7 cellular contexts compared by ENCODE assay signal in genomic region chr5:14109041-14109747, GRCh38. TPM values are rescaled to one million over a fixed set of nuclear protein-coding genes. Genes with fewer than 3 reads are reported as not detected.
A peak's percentile ranks its signal among the peaks of the same experiment; 100 is the strongest.
DNase-seq lines count a peak whose midpoint lies in the region; ATAC-seq, FAIRE-seq and TF ChIP-seq lines count a peak whose summit lies in the region.

No MANE protein-coding gene starts in this region.

- no peak overlapping the region for H3K4me3 Mint-ChIP-seq in T-cell

- peaks cover 10% of the 10 kb centered on the region for H3K4me1 ChIP-seq in PC-9 (replicated peaks; ENCODE audit: insufficient read depth)
- H3K4me1 ChIP-seq in keratinocyte (ENCODE audit: control insufficient read depth, extremely low read depth, insufficient read depth, low read length): peaks cover 32% of the 10 kb centered on the region
- H3K4me1 ChIP-seq in kidney (ENCODE audit: control insufficient read depth in 1 of 2, insufficient read depth in 1 of 2, low read depth in 1 of 2, low read length in 2 of 2): peaks cover 0 to 3% of the 10 kb centered on the region in 2 donors

- POLR2A ChIA-PET in PC-9 (lab: Charles Lee; ENCODE audit: unreplicated experiment) (interaction anchor here (0.5 to 1.8 kb wide), 13 partner anchors 32 to 559 kb away, joined by 3 to 15 read pairs (median 4); no protein-coding TSS in a partner anchor), T-cell (lab: Charles Lee) (interaction anchor here (0.5 kb wide), 2 partner anchors 34 to 149 kb away, joined by 3 read pairs; partner anchors contain the start of gene TRIO (in 1 of the 2))

- H3K27me3 ChIP-seq in PC-9 (ENCODE audit: insufficient read depth, low read depth): no peaks in the 10 kb centered on the region
- H3K27me3 ChIP-seq in keratinocyte (ENCODE audit: control insufficient read depth, extremely low read depth, insufficient read depth, low read length): no peaks in the 10 kb centered on the region

- H3K9ac ChIP-seq in keratinocyte (ENCODE audit: control insufficient read depth, extremely low read depth, insufficient read depth, low read length) (peak overlapping the region; percentile 28), kidney (ENCODE audit: low read length in 2 of 2) (peak overlapping the region in 1 of 2 donors; percentile 48)

- H2AFZ ChIP-seq in PC-9: no peak overlapping the region
- peak overlapping the region; percentile 69 for H2AFZ ChIP-seq in keratinocyte (ENCODE audit: control insufficient read depth, low read length)

- H3K27ac Mint-ChIP-seq in T-cell: no peak overlapping the region

- no peak for TF ChIP-seq CTCF in PC-9 (conservative IDR thresholded peaks at IDR 0.05)
- TF ChIP-seq CTCF in keratinocyte (optimal IDR thresholded peaks at IDR 0.05 in 1 of 3, IDR thresholded peaks at IDR 0.05 in 1 of 3, conservative IDR thresholded peaks at IDR 0.05 in 1 of 3; ENCODE audit: extremely low read depth in 1 of 3, insufficient read depth in 2 of 3, low read length in 3 of 3): no peak
- no peak for TF ChIP-seq CTCF in kidney (IDR thresholded peaks at IDR 0.05; ENCODE audit: borderline replicate concordance, extremely low read depth, insufficient read depth)

- intact Hi-C loops in PC-9 (cut with micrococcal nuclease; ENCODE audit: unreplicated experiment): loop anchor here (1.0 kb wide), 5 partner anchors 47 to 159 kb away; no protein-coding TSS in a partner anchor
- intact Hi-C loops in kidney (cut with DNase I): no loop called here

- no peaks in the 10 kb centered on the region for H4K20me1 ChIP-seq in PC-9 (ENCODE audit: insufficient read depth)
- no peaks in the 10 kb centered on the region for H4K20me1 ChIP-seq in keratinocyte (ENCODE audit: control insufficient read depth, extremely low read depth, insufficient read depth, low read length)

- peaks cover 8% of the 10 kb centered on the region; the same call in 1 of the 2 replicates for H3F3A ChIP-seq in PC-9 (ENCODE audit: insufficient read depth, low read depth)

- TSS peak; percentile 92 for BruUV-seq in PC-9 (replicated peaks; lab: Mats Ljungman, UMichigan)

- H3K36me3 Mint-ChIP-seq in T-cell: no peaks in the 10 kb centered on the region

- H3K9me1 ChIP-seq in keratinocyte (ENCODE audit: control insufficient read depth, extremely low read depth, insufficient read depth, low read length): no peaks in the 10 kb centered on the region

- H3K36me3 ChIP-seq in PC-9 (ENCODE audit: low read depth): no peaks in the 10 kb centered on the region
- H3K36me3 ChIP-seq in keratinocyte (ENCODE audit: control insufficient read depth in 2 of 2, extremely low read depth in 1 of 2, insufficient read depth in 2 of 2, low read length in 2 of 2): no peaks in the 10 kb centered on the region
- H3K36me3 ChIP-seq in kidney (ENCODE audit: control insufficient read depth in 1 of 2, insufficient read depth in 2 of 2, low read length in 2 of 2): no peaks in the 10 kb centered on the region

- FAIRE-seq in keratinocyte (lab: Jason Lieb, UNC): peak; percentile 81
- no peak for FAIRE-seq in kidney (lab: Jason Lieb, UNC)

- peak overlapping the region; percentile 22; the same call in 1 of the 2 replicates for H3K27ac ChIP-seq in PC-9
- H3K27ac ChIP-seq in keratinocyte (ENCODE audit: control insufficient read depth, insufficient read depth, low read length): peak overlapping the region; percentile 66
- H3K27ac ChIP-seq in kidney (ENCODE audit: low read depth in 2 of 2, low read length in 2 of 2): no peak overlapping the region

- CTCF ChIA-PET in PC-9 (lab: Charles Lee): interaction anchor here (0.6 to 2.1 kb wide), 11 partner anchors 32 to 161 kb away, joined by 3 to 9 read pairs (median 4); partner anchors contain the start of gene TRIO
- CTCF ChIA-PET in T-cell (lab: Charles Lee): no interaction called here

- no peaks in the 10 kb centered on the region for H3K9me2 ChIP-seq in PC-9 (ENCODE audit: insufficient read depth)

- H3K79me2 ChIP-seq in PC-9 (ENCODE audit: low read depth) (no peaks in the 10 kb centered on the region), keratinocyte (ENCODE audit: control insufficient read depth, insufficient read depth, low read length) (no peaks in the 10 kb centered on the region)

- H3K4me3 ChIP-seq in PC-9 (no peak overlapping the region), keratinocyte (ENCODE audit: control insufficient read depth in 2 of 3, extremely low read depth in 1 of 3, insufficient read depth in 2 of 3, low read depth in 1 of 3, low read length in 3 of 3) (no peak overlapping the region), kidney (ENCODE audit: low read length in 2 of 2) (no peak overlapping the region)

- H3K9me3 ChIP-seq in PC-9 (ENCODE audit: insufficient read depth, low read depth) (peaks cover 6% of the 10 kb centered on the region; the same call in 1 of the 2 replicates), keratinocyte (ENCODE audit: control insufficient read depth, low read depth, low read length) (peaks cover 2% of the 10 kb centered on the region), kidney (ENCODE audit: control insufficient read depth in 1 of 2, low read length in 2 of 2) (no peaks in the 10 kb centered on the region)

- dilution Hi-C loops in keratinocyte (cut with MboI; ENCODE audit: extremely low pct_ligation_motif_present, low sequenced_read_pairs): no loop called here

- ATAC-seq in GM18909 (IDR thresholded peaks at IDR 0.05; ENCODE audit: poor library complexity, unreplicated experiment) (peak; percentile 91), HG02623 (IDR thresholded peaks at IDR 0.05; ENCODE audit: unreplicated experiment) (peak; percentile 82), T-cell (replicated peaks in 1 of 4) (no peak)

- H3K4me2 ChIP-seq in PC-9: no peak overlapping the region
- peak overlapping the region; percentile 11 for H3K4me2 ChIP-seq in keratinocyte (ENCODE audit: control insufficient read depth, extremely low read depth, insufficient read depth, low read depth, low read length)

- peaks cover 4 to 12% (median 8%) of the 10 kb centered on the region in 3 donors for H3K4me1 Mint-ChIP-seq in T-cell

- peaks cover 9 to 21% of the 10 kb centered on the region in 2 donors for H3K27me3 Mint-ChIP-seq in T-cell

- peaks cover 0 to 3% (median 0%) of the 10 kb centered on the region in 3 donors for H3K9me3 Mint-ChIP-seq in T-cell

- DNase-seq in PC-9 (peak in 1 of 2 experiments; percentile 69), keratinocyte (ENCODE audit: low read depth, low spot score) (peak; percentile 58), kidney (no peak), T-cell (no peak)
- no peak for DNase-seq in activated effector memory CD4-positive, alpha-beta T cell treated with Interleukin-2 at 50 U/mL for 16 hours

RNA-seq across cellular contexts. Expression of gene TRIO, which starts 33.9 kb away (rescaled TPM):
- total RNA-seq in PC-9 (2021) (596 and 756 TPM in 2 replicates), kidney (149 TPM), T-cell (10 to 100 TPM in 3 of 5 donors, 1 to 10 TPM in 2; 6.2 to 31.1 (median 11.8) TPM)
- polyA plus RNA-seq in keratinocyte (56.6 to 72.1 TPM (median 57.2 TPM) in 3 replicates), kidney (ENCODE audit: insufficient read depth, low read depth, low replicate concordance) (9.5 TPM)
- polyA plus RNA-seq in keratinocyte (2011; ENCODE audit: low read depth): 54.4 TPM
- polyA plus RNA-seq in keratinocyte (2011; cell fraction: cytosol; rRNA removed): 42.3 and 46.0 TPM in 2 replicates
- 227 and 249 TPM in 2 replicates for polyA plus RNA-seq in keratinocyte (2011; cell fraction: nucleus; rRNA removed)
- polyA plus RNA-seq in keratinocyte (2012; ENCODE audit: low replicate concordance): 33.9 and 54.9 TPM in 2 replicates
- 358 to 455 TPM (median 446 TPM) in 3 replicates for polyA minus RNA-seq in keratinocyte
- 73.3 TPM for polyA minus RNA-seq in keratinocyte (2011; cell fraction: cytosol; rRNA and poly(A)+ RNA removed)
- polyA minus RNA-seq in keratinocyte (2011; cell fraction: nucleus; rRNA and poly(A)+ RNA removed): 348 and 654 TPM in 2 replicates

Comparison
In these comparisons a context has a peak if more than half of its experiments do, and no peak if none do; other contexts are left out.
1. ATAC-seq: peak in GM18909 (single experiment) and HG02623 (single experiment); none in T-cell (0 of 4).
2. H3K27ac ChIP-seq: peak in PC-9 (single experiment) and keratinocyte (single experiment); none in kidney (0 of 2).